8 cellular contexts compared by ENCODE assay signal in the genomic region with DNA sequence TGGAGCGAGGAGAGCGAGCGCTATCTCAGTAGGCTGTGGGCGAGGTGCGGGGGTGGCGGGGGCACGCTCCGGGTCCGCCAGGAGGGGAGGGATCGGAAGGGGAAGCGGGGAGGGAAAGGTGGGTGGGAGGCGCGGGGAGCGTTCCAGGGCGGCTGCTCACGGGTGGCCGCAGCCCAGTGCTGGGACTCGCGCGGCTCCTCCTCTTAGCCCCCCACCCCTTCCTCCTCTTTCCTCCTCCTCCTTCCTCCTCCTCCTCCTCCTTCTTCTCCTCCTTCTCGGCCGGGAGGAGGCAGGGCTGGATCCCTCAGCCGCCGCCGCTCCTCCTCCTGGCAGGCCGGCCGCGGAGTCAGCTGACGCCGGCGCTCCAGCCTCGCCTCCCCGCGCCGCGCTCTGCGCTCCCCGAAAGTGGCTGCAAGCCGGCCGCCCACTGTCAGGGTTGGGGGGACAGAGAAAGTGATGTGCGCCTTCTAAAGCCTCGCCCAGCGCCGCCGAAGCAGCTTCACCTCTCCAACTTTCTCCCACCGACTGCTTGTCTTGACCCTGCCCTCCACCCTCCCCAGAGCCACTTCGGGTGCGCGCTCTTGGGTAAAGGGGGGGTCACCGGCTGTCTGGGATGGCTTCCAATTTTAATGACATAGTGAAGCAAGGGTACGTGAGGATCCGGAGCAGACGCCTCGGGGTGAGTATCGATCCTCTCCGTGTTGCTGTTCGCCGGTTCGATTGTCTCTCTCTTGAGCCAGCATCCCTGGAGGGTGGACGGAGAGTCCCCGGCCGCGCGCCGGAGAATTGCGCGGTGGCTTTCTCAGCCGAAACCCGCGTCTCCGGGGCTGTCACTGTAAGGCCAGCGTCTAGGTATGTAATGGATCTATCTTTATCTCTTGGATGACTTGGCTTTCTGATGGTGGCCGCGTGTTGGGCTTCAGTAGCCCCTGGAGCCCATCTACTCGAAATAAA. TPM values are rescaled to one million over a fixed set of nuclear protein-coding genes. Genes with fewer than 3 reads are reported as not detected.
DNase-seq lines count a peak whose midpoint lies in the region; ATAC-seq and TF ChIP-seq lines count a peak whose summit lies in the region.

A gene (plus strand): TSS at position 260 of the 954 bp plus-strand sequence. CDS start 354 bp downstream, at position 614.

- H3K27ac Mint-ChIP-seq in WTC11 = peak within 1 kb of the TSS; percentile 63; the same call in 1 of the 2 replicates
- peak within 1 kb of the TSS; percentile 76 for H3K27ac Mint-ChIP-seq in osteocyte (ENCODE audit: unreplicated experiment)
- no peak within 1 kb of the TSS for H3K27ac Mint-ChIP-seq in natural killer cell

- H3K27me3 Mint-ChIP-seq in WTC11 (ENCODE audit: low read depth) (peaks cover 29% of the 10 kb centered on the region), osteocyte (ENCODE audit: unreplicated experiment) (peaks cover 30% of the 10 kb centered on the region), natural killer cell (ENCODE audit: low read depth in 2 of 2) (peaks cover 53 to 56% of the 10 kb centered on the region in 2 donors)

- CTCF ChIA-PET in WTC11 (lab: Charles Lee) = no interaction called here

- ATAC-seq in WTC11 = peak; percentile 75
- peak; percentile 93 for ATAC-seq in Right ventricle myocardium superior (ENCODE audit: poor library complexity)
- ATAC-seq in GM21529 (IDR thresholded peaks at IDR 0.05; ENCODE audit: unreplicated experiment) = no peak
- ATAC-seq in HG03521 (IDR thresholded peaks at IDR 0.05; ENCODE audit: unreplicated experiment) = no peak
- ATAC-seq in natural killer cell = no peak

- intact Hi-C loops in Right ventricle myocardium superior (cut with DNase I) (loop anchor here (10.0 kb wide), 1 partner anchor 159 kb away; no protein-coding TSS in a partner anchor), natural killer cell (cut with micrococcal nuclease) (no loop called here)

- peak; percentile 63 for DNase-seq in Ammon's horn (ENCODE audit: low spot score)
- DNase-seq in WTC11 (ENCODE audit: low spot score) = peak; percentile 52
- peak; percentile 72 for DNase-seq in Right ventricle myocardium superior
- peak; percentile 87 for DNase-seq in osteocyte (ENCODE audit: extremely low spot score, unreplicated experiment)
- DNase-seq in NCI-H1694 (lab: John Stamatoyannopoulos, UW) = no peak
- DNase-seq in natural killer cell = no peak

- H3K4me3 Mint-ChIP-seq in WTC11 (peak within 1 kb of the TSS; percentile 91), osteocyte (ENCODE audit: unreplicated experiment) (peak within 1 kb of the TSS; percentile 89), natural killer cell (no peak within 1 kb of the TSS)

- H3K4me1 Mint-ChIP-seq in WTC11 = peaks cover 36% of the 10 kb centered on the region
- H3K4me1 Mint-ChIP-seq in osteocyte (ENCODE audit: unreplicated experiment) = peaks cover 21% of the 10 kb centered on the region
- H3K4me1 Mint-ChIP-seq in natural killer cell = no peaks in the 10 kb centered on the region

- H3K9me3 Mint-ChIP-seq in WTC11 (no peaks in the 10 kb centered on the region), osteocyte (ENCODE audit: unreplicated experiment) (no peaks in the 10 kb centered on the region), natural killer cell (no peaks in the 10 kb centered on the region)

- TF ChIP-seq CTCF in WTC11 (IDR thresholded peaks at IDR 0.05) = no peak
- TF ChIP-seq CTCF in osteocyte (IDR thresholded peaks at IDR 0.05) = peak; percentile 27
- no peak for TF ChIP-seq CTCF in natural killer cell (IDR thresholded peaks at IDR 0.05)

- POLR2A ChIA-PET in WTC11 (lab: Charles Lee) = no interaction called here

- H3K36me3 Mint-ChIP-seq in WTC11 (no peaks in the 10 kb centered on the region), osteocyte (ENCODE audit: unreplicated experiment) (no peaks in the 10 kb centered on the region), natural killer cell (peaks cover 7% of the 10 kb centered on the region)

TF ChIP-seq in WTC11, 78 proteins besides CTCF, POLR2A, EP300 and RAD21 (continues in another document):
- TF ChIP-seq CREB1 (CRISPR knock-in tag; IDR thresholded peaks at IDR 0.05) (no peak), ZNF671 (CRISPR knock-in tag; IDR thresholded peaks at IDR 0.05) (no peak), FOXJ3 (CRISPR knock-in tag; IDR thresholded peaks at IDR 0.05; ENCODE audit: borderline replicate concordance) (no peak), NR3C1 (CRISPR knock-in tag; conservative IDR thresholded peaks at IDR 0.05; ENCODE audit: low read depth) (no peak), HMGA2 (CRISPR knock-in tag; IDR thresholded peaks at IDR 0.05) (no peak), NFYB (CRISPR knock-in tag; conservative IDR thresholded peaks at IDR 0.05; ENCODE audit: low read depth) (no peak), ZNF138 (CRISPR knock-in tag; conservative IDR thresholded peaks at IDR 0.05) (no peak), NR2C2 (CRISPR knock-in tag; IDR thresholded peaks at IDR 0.05) (no peak), SP1 (CRISPR knock-in tag; conservative IDR thresholded peaks at IDR 0.05) (0 out of 2 replicates have a peak, but pooled peaks have one; percentile 15), JUN (CRISPR knock-in tag; IDR thresholded peaks at IDR 0.05) (no peak)
- TF ChIP-seq, protein P1, sequence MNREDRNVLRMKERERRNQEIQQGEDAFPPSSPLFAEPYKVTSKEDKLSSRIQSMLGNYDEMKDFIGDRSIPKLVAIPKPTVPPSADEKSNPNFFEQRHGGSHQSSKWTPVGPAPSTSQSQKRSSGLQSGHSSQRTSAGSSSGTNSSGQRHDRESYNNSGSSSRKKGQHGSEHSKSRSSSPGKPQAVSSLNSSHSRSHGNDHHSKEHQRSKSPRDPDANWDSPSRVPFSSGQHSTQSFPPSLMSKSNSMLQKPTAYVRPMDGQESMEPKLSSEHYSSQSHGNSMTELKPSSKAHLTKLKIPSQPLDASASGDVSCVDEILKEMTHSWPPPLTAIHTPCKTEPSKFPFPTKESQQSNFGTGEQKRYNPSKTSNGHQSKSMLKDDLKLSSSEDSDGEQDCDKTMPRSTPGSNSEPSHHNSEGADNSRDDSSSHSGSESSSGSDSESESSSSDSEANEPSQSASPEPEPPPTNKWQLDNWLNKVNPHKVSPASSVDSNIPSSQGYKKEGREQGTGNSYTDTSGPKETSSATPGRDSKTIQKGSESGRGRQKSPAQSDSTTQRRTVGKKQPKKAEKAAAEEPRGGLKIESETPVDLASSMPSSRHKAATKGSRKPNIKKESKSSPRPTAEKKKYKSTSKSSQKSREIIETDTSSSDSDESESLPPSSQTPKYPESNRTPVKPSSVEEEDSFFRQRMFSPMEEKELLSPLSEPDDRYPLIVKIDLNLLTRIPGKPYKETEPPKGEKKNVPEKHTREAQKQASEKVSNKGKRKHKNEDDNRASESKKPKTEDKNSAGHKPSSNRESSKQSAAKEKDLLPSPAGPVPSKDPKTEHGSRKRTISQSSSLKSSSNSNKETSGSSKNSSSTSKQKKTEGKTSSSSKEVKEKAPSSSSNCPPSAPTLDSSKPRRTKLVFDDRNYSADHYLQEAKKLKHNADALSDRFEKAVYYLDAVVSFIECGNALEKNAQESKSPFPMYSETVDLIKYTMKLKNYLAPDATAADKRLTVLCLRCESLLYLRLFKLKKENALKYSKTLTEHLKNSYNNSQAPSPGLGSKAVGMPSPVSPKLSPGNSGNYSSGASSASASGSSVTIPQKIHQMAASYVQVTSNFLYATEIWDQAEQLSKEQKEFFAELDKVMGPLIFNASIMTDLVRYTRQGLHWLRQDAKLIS (CRISPR knock-in tag; IDR thresholded peaks at IDR 0.05; ENCODE audit: borderline replicate concordance) = no peak
- TF ChIP-seq, protein P2, sequence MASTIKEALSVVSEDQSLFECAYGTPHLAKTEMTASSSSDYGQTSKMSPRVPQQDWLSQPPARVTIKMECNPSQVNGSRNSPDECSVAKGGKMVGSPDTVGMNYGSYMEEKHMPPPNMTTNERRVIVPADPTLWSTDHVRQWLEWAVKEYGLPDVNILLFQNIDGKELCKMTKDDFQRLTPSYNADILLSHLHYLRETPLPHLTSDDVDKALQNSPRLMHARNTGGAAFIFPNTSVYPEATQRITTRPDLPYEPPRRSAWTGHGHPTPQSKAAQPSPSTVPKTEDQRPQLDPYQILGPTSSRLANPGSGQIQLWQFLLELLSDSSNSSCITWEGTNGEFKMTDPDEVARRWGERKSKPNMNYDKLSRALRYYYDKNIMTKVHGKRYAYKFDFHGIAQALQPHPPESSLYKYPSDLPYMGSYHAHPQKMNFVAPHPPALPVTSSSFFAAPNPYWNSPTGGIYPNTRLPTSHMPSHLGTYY (CRISPR knock-in tag; IDR thresholded peaks at IDR 0.05) = no peak
- TF ChIP-seq, protein P3, sequence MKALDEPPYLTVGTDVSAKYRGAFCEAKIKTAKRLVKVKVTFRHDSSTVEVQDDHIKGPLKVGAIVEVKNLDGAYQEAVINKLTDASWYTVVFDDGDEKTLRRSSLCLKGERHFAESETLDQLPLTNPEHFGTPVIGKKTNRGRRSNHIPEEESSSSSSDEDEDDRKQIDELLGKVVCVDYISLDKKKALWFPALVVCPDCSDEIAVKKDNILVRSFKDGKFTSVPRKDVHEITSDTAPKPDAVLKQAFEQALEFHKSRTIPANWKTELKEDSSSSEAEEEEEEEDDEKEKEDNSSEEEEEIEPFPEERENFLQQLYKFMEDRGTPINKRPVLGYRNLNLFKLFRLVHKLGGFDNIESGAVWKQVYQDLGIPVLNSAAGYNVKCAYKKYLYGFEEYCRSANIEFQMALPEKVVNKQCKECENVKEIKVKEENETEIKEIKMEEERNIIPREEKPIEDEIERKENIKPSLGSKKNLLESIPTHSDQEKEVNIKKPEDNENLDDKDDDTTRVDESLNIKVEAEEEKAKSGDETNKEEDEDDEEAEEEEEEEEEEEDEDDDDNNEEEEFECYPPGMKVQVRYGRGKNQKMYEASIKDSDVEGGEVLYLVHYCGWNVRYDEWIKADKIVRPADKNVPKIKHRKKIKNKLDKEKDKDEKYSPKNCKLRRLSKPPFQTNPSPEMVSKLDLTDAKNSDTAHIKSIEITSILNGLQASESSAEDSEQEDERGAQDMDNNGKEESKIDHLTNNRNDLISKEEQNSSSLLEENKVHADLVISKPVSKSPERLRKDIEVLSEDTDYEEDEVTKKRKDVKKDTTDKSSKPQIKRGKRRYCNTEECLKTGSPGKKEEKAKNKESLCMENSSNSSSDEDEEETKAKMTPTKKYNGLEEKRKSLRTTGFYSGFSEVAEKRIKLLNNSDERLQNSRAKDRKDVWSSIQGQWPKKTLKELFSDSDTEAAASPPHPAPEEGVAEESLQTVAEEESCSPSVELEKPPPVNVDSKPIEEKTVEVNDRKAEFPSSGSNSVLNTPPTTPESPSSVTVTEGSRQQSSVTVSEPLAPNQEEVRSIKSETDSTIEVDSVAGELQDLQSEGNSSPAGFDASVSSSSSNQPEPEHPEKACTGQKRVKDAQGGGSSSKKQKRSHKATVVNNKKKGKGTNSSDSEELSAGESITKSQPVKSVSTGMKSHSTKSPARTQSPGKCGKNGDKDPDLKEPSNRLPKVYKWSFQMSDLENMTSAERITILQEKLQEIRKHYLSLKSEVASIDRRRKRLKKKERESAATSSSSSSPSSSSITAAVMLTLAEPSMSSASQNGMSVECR (CRISPR knock-in tag; IDR thresholded peaks at IDR 0.05; ENCODE audit: borderline replicate concordance) = peak; percentile 46; the same call in 1 of the 2 replicates

RNA-seq across cellular contexts. Expression of the gene that starts here (rescaled TPM):
- 8.8 to 10.4 TPM (median 10.1 TPM) in 3 replicates for total RNA-seq in WTC11 (2021)
- total RNA-seq in Right ventricle myocardium superior = 2.9 TPM
- total RNA-seq in osteocyte = 6.6 and 7.4 TPM in 2 replicates
- not detected for total RNA-seq in natural killer cell

Comparison
In these comparisons a context has a peak if more than half of its experiments do, and no peak if none do; other contexts are left out.
1. DNase-seq: peak in Ammon's horn (single experiment), WTC11 (single experiment), Right ventricle myocardium superior (single experiment) and osteocyte (single experiment); none in NCI-H1694 (single experiment) and natural killer cell (single experiment).
2. ATAC-seq: peak in WTC11 (single experiment) and Right ventricle myocardium superior (single experiment); none in GM21529 (single experiment), HG03521 (single experiment) and natural killer cell (0 of 3).
3. H3K27ac Mint-ChIP-seq: peak in WTC11 (single experiment) and osteocyte (single experiment); none in natural killer cell (0 of 2).